21 cellular contexts compared by ENCODE assay signal in the genomic region with DNA sequence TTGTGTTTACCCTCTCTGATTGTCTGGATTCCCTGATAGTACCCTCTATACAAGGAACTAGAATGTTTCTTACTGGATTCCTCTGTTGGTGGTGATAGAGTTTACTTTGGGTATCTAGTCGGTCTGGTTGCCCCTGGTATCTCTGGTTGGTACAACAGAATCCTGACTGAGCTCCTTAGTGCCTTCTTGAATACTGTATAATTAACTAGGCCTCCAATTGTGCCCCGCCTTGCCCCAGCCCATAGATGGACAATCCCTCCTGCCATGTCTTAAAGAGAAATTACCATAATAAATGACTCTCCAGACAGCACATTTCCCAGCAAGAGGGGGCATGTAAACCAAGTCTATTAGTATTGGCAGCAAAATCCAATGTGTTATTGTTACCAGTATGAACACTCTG. TPM values are rescaled to one million over a fixed set of nuclear protein-coding genes. Genes with fewer than 3 reads are reported as not detected.
DNase-seq lines count a peak whose midpoint lies in the region; ATAC-seq, FAIRE-seq and TF ChIP-seq lines count a peak whose summit lies in the region.
"Had no signal": no experiment of that assay in that cellular context is flagged by ENCODE, and none has a peak within 500 bp of the region (broad histone marks: within the 10 kb centered on the region; RNA-seq: fewer than 3 reads in every experiment).

No MANE protein-coding gene starts in this region.

- H3K4me3 ChIP-seq in RWPE2 (ENCODE audit: severe bottlenecking), result no peak overlapping the region
- H3K4me3 ChIP-seq in left lung, result no peak overlapping the region
- H3K4me3 ChIP-seq in upper lobe of left lung, result no peak overlapping the region
- H3K4me3 ChIP-seq in mesenchymal stem cell (ENCODE audit: insufficient read depth in 1 of 2, low read depth in 1 of 2, low read length in 2 of 2), result no peak overlapping the region
- H3K4me3 ChIP-seq: SK-N-MC had no signal

- TF ChIP-seq EP300 in upper lobe of left lung (IDR thresholded peaks at IDR 0.05), result no peak

- DNase-seq in NCI-H2227 (lab: John Stamatoyannopoulos, UW; ENCODE audit: unreplicated experiment), result peak; percentile 37
- DNase-seq in NCI-H2227 treated with DMSO at 0.1 percent for 48 hours (lab: John Stamatoyannopoulos, UW), result no peak
- no peak for DNase-seq in RWPE2 (ENCODE audit: low spot score)
- no peak for DNase-seq in left lung
- DNase-seq in upper lobe of left lung, result peak in 1 of 2 donors; percentile 49
- no peak for DNase-seq in T-helper 9 cell
- DNase-seq in mesenchymal stem cell, result no peak
- DNase-seq in frontal cortex (ENCODE audit: low spot score in 2 of 2), result no peak
- DNase-seq: Caco-2; CD4-positive, CD25-positive, alpha-beta regulatory T cell; HFFc6; KBM-7; NCI-H1105; NCI-H2107; NCI-H446 treated with DMSO at 0.1 percent for 48 hours; OCI-M1; SHP77 had no signal

- no peak overlapping the region for H2BK120ac ChIP-seq in mesenchymal stem cell (ENCODE audit: low read depth, low read length)

- TF ChIP-seq CTCF in RWPE2 (IDR thresholded peaks at IDR 0.05; ENCODE audit: poor library complexity, severe bottlenecking) (no peak), left lung (IDR thresholded peaks at IDR 0.05) (no peak), upper lobe of left lung (IDR thresholded peaks at IDR 0.05) (no peak)

- 68 to 76% methylated on average over 2 of the region's 2 CpGs for WGBS in upper lobe of left lung, 2 donors
- 94% methylated on average over 2 of the region's 2 CpGs for WGBS in mesenchymal stem cell

- H3K36me3 ChIP-seq in RWPE2 (ENCODE audit: low read depth) (no peaks in the 10 kb centered on the region), left lung (no peaks in the 10 kb centered on the region), upper lobe of left lung (no peaks in the 10 kb centered on the region), mesenchymal stem cell (ENCODE audit: control insufficient read depth in 1 of 2, insufficient read depth in 2 of 2, low read depth in 1 of 2, low read length in 2 of 2) (no peaks in the 10 kb centered on the region)

- H3K23ac ChIP-seq in mesenchymal stem cell (ENCODE audit: low read length in 2 of 2), result no peak overlapping the region

- no peak overlapping the region for H4K8ac ChIP-seq in mesenchymal stem cell (ENCODE audit: low read length)

- ATAC-seq in RWPE2 (ENCODE audit: low read depth) (no peak), left lung (peak; percentile 81), upper lobe of left lung (ENCODE audit: low FRiP score in 2 of 2) (peak; percentile 33 to 85)

- no peak for TF ChIP-seq POLR2A in upper lobe of left lung (IDR thresholded peaks at IDR 0.05)

- no peak overlapping the region for H2BK15ac ChIP-seq in mesenchymal stem cell (ENCODE audit: low read depth, poor library complexity, severe bottlenecking)

- H2BK5ac ChIP-seq in mesenchymal stem cell (ENCODE audit: low read depth, low read length, poor library complexity, severe bottlenecking), result no peak overlapping the region

- H3K27ac ChIP-seq in RWPE2 (ENCODE audit: poor library complexity, severe bottlenecking) (peak overlapping the region; percentile 24), left lung (peak overlapping the region; percentile 29 to 73), upper lobe of left lung (peak overlapping the region; percentile 30 to 76 (median 66)), mesenchymal stem cell (ENCODE audit: low read length, poor library complexity, severe bottlenecking) (no peak overlapping the region)
- H3K27ac ChIP-seq: 22Rv1, SK-N-MC had no signal

- H3K4me2 ChIP-seq in mesenchymal stem cell (ENCODE audit: low read length, poor library complexity, severe bottlenecking), result no peak overlapping the region

- H3K9ac ChIP-seq in mesenchymal stem cell (ENCODE audit: low read length), result no peak overlapping the region

- no peak overlapping the region for H2AFZ ChIP-seq in mesenchymal stem cell (ENCODE audit: low read depth, low read length)

- H3K9me3 ChIP-seq in RWPE2 (ENCODE audit: severe bottlenecking), result no peaks in the 10 kb centered on the region
- H3K9me3 ChIP-seq in left lung, result no peaks in the 10 kb centered on the region
- H3K9me3 ChIP-seq in upper lobe of left lung, result no peaks in the 10 kb centered on the region
- no peaks in the 10 kb centered on the region for H3K9me3 ChIP-seq in mesenchymal stem cell (ENCODE audit: control insufficient read depth, low read length)
- H3K9me3 ChIP-seq: Caco-2 had no signal

- no peak overlapping the region for H3K18ac ChIP-seq in mesenchymal stem cell (ENCODE audit: low read depth in 1 of 2, low read length in 2 of 2)

- no peak for FAIRE-seq in frontal cortex (lab: Jason Lieb, UNC)
- FAIRE-seq: GM12892, GM18507 had no signal

- H3K14ac ChIP-seq in mesenchymal stem cell (ENCODE audit: low read length in 2 of 2), result no peak overlapping the region

- no peak overlapping the region for H2AK5ac ChIP-seq in mesenchymal stem cell (ENCODE audit: low read length, severe bottlenecking)

- intact Hi-C loops in left lung (cut with DNase I), result loop anchor here in 1 of 2 donors (5.0 kb wide), 1 partner anchor 68 kb away; no protein-coding TSS in a partner anchor

- H3K27me3 ChIP-seq in RWPE2 (ENCODE audit: insufficient read depth, poor library complexity, severe bottlenecking) (no peaks in the 10 kb centered on the region), left lung (no peaks in the 10 kb centered on the region), upper lobe of left lung (no peaks in the 10 kb centered on the region), mesenchymal stem cell (ENCODE audit: control insufficient read depth in 1 of 2, insufficient read depth in 1 of 2, low read length in 2 of 2) (peaks cover 0 to 4% of the 10 kb centered on the region in 2 experiments)

- H3K4me1 ChIP-seq in RWPE2 (ENCODE audit: insufficient read depth, poor library complexity, severe bottlenecking) (peaks cover 14% of the 10 kb centered on the region), left lung (no peaks in the 10 kb centered on the region), upper lobe of left lung (peaks cover 0 to 9% (median 4%) of the 10 kb centered on the region in 4 donors), mesenchymal stem cell (ENCODE audit: control insufficient read depth, insufficient read depth, low read depth, low read length) (no peaks in the 10 kb centered on the region)
- H3K4me1 ChIP-seq: Caco-2 had no signal

- H4K91ac ChIP-seq in mesenchymal stem cell (ENCODE audit: low read length), result no peak overlapping the region

- H3K79me1 ChIP-seq in mesenchymal stem cell (replicated peaks; ENCODE audit: low read length, poor library complexity, severe bottlenecking), result no peaks in the 10 kb centered on the region

- no peak overlapping the region for H2BK12ac ChIP-seq in mesenchymal stem cell (ENCODE audit: low read length in 2 of 2)

- H3K4ac ChIP-seq in mesenchymal stem cell (ENCODE audit: low read depth in 1 of 2, low read length in 2 of 2), result no peak overlapping the region

RNA-seq across cellular contexts. Expression of gene SCN1A, which starts 2.3 kb away (rescaled TPM):
- 10 to 100 TPM in 1 of 2 donors, 1 to 10 TPM in 1; 7.1 to 18.0 TPM for total RNA-seq in left lung
- 10 to 100 TPM; 11.5 to 42.2 (median 17.6) TPM for total RNA-seq in upper lobe of left lung
- not detected for polyA plus RNA-seq in mesenchymal stem cell (2013, experiment 1 of 2)
- 0.01 TPM for polyA plus RNA-seq in mesenchymal stem cell (2013, experiment 2 of 2)
- total RNA-seq in frontal cortex, result 15.1 TPM
- total RNA-seq: Caco-2; CD4-positive, CD25-positive, alpha-beta regulatory T cell; HFFc6 had no signal
- polyA plus RNA-seq: CD4-positive, CD25-positive, alpha-beta regulatory T cell had no signal
